In the genomic region with DNA sequence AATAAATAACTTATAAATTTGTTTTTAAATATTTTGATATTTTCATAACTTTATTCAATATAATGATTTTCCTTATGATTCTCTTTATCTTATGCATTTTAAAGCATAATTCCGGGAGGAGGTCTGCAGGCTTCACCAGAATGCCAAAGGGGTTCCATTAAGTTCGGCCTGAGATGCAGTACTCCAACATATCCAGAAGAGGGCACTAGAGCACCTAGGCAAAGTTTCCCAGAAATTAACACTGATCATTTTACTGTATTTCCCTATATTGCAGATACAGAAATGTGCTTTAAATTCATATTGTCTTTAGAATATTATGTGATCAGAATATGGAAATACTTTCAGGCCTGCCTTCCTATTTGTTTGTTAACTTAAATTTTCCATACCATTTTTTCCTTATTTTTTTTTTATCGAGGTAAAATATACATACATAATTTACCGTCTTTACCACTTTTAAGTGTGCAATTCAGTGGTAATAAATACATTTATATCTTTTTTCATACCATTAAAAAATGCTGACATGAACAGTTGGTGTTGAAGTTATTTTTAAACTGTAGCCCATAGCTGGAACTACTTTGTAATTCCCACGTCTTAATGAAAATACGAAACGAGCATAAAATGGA, we compare ENCODE assay signal across 8 cellular contexts. TPM values are rescaled to one million over a fixed set of nuclear protein-coding genes. Genes with fewer than 3 reads are reported as not detected.
DNase-seq lines count a peak whose midpoint lies in the region; ATAC-seq and TF ChIP-seq lines count a peak whose summit lies in the region.

No MANE protein-coding gene starts in this region.

- H3K27ac ChIP-seq in gastroesophageal sphincter: no peak overlapping the region
- no peak overlapping the region for H3K27ac ChIP-seq in prostate gland

- WGBS in gastroesophageal sphincter (ENCODE audit: low coverage in 1 of 2), 2 donors: 65% methylated on average over 7 of the region's 7 CpGs
- 67% methylated on average over 7 of the region's 7 CpGs for WGBS in prostate gland

- peak; percentile 85 to 94 (median 87) for TF ChIP-seq CTCF in gastroesophageal sphincter (IDR thresholded peaks at IDR 0.05)
- peak; percentile 85 to 93 (median 88) for TF ChIP-seq CTCF in prostate gland (IDR thresholded peaks at IDR 0.05)

- ATAC-seq in activated T-cell treated with anti-CD3 and anti-CD28 coated beads, Interleukin-2, amount 50 U/mL, for 72 hours (replicated peaks in 1 of 2): peak in 1 of 2 donors; percentile 61
- no peak for ATAC-seq in gastroesophageal sphincter
- ATAC-seq in GM21447 (IDR thresholded peaks at IDR 0.05; ENCODE audit: unreplicated experiment): no peak
- no peak for ATAC-seq in GM19023 (IDR thresholded peaks at IDR 0.05; ENCODE audit: unreplicated experiment)

- H3K36me3 Mint-ChIP-seq in activated T-cell treated with anti-CD3 and anti-CD28 coated beads, Interleukin-2, amount 50 U/mL, for 72 hours (ENCODE audit: insufficient read depth in 2 of 2): no peaks in the 10 kb centered on the region

- H3K27me3 Mint-ChIP-seq in activated T-cell treated with anti-CD3 and anti-CD28 coated beads, Interleukin-2, amount 50 U/mL, for 72 hours (ENCODE audit: low read depth): peaks cover 4% of the 10 kb centered on the region

- H3K4me1 ChIP-seq in gastroesophageal sphincter (no peaks in the 10 kb centered on the region), prostate gland (replicated peaks) (no peaks in the 10 kb centered on the region)

- H3K27me3 ChIP-seq in gastroesophageal sphincter: peaks cover 30% of the 10 kb centered on the region
- H3K27me3 ChIP-seq in prostate gland (replicated peaks; ENCODE audit: insufficient read depth): peaks cover 2% of the 10 kb centered on the region

- H3K4me3 ChIP-seq in gastroesophageal sphincter (no peak overlapping the region), prostate gland (no peak overlapping the region)

- H3K9me3 ChIP-seq in gastroesophageal sphincter (no peaks in the 10 kb centered on the region), prostate gland (no peaks in the 10 kb centered on the region)

- DNase-seq in COR-L47 (lab: John Stamatoyannopoulos, UW) (peak; percentile 10), H4 (ENCODE audit: low spot score) (peak; percentile 16), NCI-H748 (lab: John Stamatoyannopoulos, UW; ENCODE audit: unreplicated experiment) (peak; percentile 26), prostate gland (ENCODE audit: low spot score) (peak; percentile 40)
- peak; percentile 45 to 66 for DNase-seq in activated T-cell treated with anti-CD3 and anti-CD28 coated beads, Interleukin-2, amount 50 U/mL, for 72 hours

- TF ChIP-seq POLR2A in gastroesophageal sphincter (IDR thresholded peaks at IDR 0.05): no peak
- TF ChIP-seq POLR2A in prostate gland (IDR thresholded peaks at IDR 0.05): no peak

- no peak for TF ChIP-seq EP300 in gastroesophageal sphincter (IDR thresholded peaks at IDR 0.05)

- H3K9me3 Mint-ChIP-seq in activated T-cell treated with anti-CD3 and anti-CD28 coated beads, Interleukin-2, amount 50 U/mL, for 72 hours: no peaks in the 10 kb centered on the region

- no peak overlapping the region for H3K27ac Mint-ChIP-seq in activated T-cell treated with anti-CD3 and anti-CD28 coated beads, Interleukin-2, amount 50 U/mL, for 72 hours

- intact Hi-C loops in prostate gland (cut with DNase I): loop anchor here (2.0 to 10.0 kb wide), 2 partner anchors 64 to 162 kb away; a partner anchor contains a TSS

- no peak overlapping the region for H3K4me3 Mint-ChIP-seq in activated T-cell treated with anti-CD3 and anti-CD28 coated beads, Interleukin-2, amount 50 U/mL, for 72 hours

- H3K36me3 ChIP-seq in gastroesophageal sphincter: no peaks in the 10 kb centered on the region
- no peaks in the 10 kb centered on the region for H3K36me3 ChIP-seq in prostate gland

- H3K4me1 Mint-ChIP-seq in activated T-cell treated with anti-CD3 and anti-CD28 coated beads, Interleukin-2, amount 50 U/mL, for 72 hours (ENCODE audit: low read depth): peaks cover 21% of the 10 kb centered on the region

RNA-seq across cellular contexts. Expression of a gene that starts 58.9 kb away (rescaled TPM):
- total RNA-seq in H4 (2014; rRNA removed; shearing (Covaris generic)): 112 and 127 TPM in 2 replicates
- 10 to 100 TPM; 56.8 to 77.2 TPM for total RNA-seq in activated T-cell treated with anti-CD3 and anti-CD28 coated beads, Interleukin-2, amount 50 U/mL, for 72 hours
- total RNA-seq in gastroesophageal sphincter (100 to 1,000 TPM in 1 of 4 donors, 10 to 100 TPM in 3; 63.9 to 114 (median 71.7) TPM), prostate gland (100 to 1,000 TPM; 136 to 175 TPM)
